27 cellular contexts compared by ENCODE assay signal in genomic region chr9:124066783-124067563, GRCh38. TPM values are rescaled to one million over a fixed set of nuclear protein-coding genes. Genes with fewer than 3 reads are reported as not detected.
A peak's percentile ranks its signal among the peaks of the same experiment; 100 is the strongest.
DNase-seq lines count a peak whose midpoint lies in the region; ATAC-seq, FAIRE-seq and TF ChIP-seq lines count a peak whose summit lies in the region.
"Had no signal": no experiment of that assay in that cellular context is flagged by ENCODE, and none has a peak within 500 bp of the region (broad histone marks: within the 10 kb centered on the region; RNA-seq: fewer than 3 reads in every experiment).

No MANE protein-coding gene starts in this region.

- no peaks in the 10 kb centered on the region for H3K9me2 ChIP-seq in PC-3 (replicated peaks; ENCODE audit: low read length)

- no peak overlapping the region for H3K9ac ChIP-seq in PC-3 (ENCODE audit: low read length)
- H3K9ac ChIP-seq: BLaER1 treated with 17β-estradiol and CSF1 and Interleukin-3, amounts not matched to agents 10 nM and 100 nM had no signal

- intact Hi-C loops in PC-3 (cut with micrococcal nuclease): no loop called here

- TF ChIP-seq CTCF in A549 (IDR thresholded peaks at IDR 0.05) (no peak), PC-3 (conservative IDR thresholded peaks at IDR 0.05; ENCODE audit: low read depth, low read length) (no peak), foreskin keratinocyte (conservative IDR thresholded peaks at IDR 0.05) (no peak)

- no peak overlapping the region for H3K4me2 ChIP-seq in A549
- H3K4me2 ChIP-seq in PC-3 (ENCODE audit: low read length): no peak overlapping the region
- H3K4me2 ChIP-seq: BLaER1 treated with 17β-estradiol and CSF1 and Interleukin-3, amounts not matched to agents 10 nM and 100 nM; PC-9 had no signal

- no peaks in the 10 kb centered on the region for H3K79me2 ChIP-seq in PC-3 (ENCODE audit: low read length)

- 65% methylated on average over 13 of the region's 13 CpGs for WGBS in A549 (ENCODE audit: missing lambda C conversion rate)

- no peaks in the 10 kb centered on the region for H3K4me1 ChIP-seq in A549
- no peaks in the 10 kb centered on the region for H3K4me1 ChIP-seq in PC-3 (ENCODE audit: insufficient read depth, low read length)
- no peaks in the 10 kb centered on the region for H3K4me1 ChIP-seq in foreskin keratinocyte
- H3K4me1 ChIP-seq: BLaER1 treated with 17β-estradiol and CSF1 and Interleukin-3, amounts not matched to agents 10 nM and 100 nM; HAP-1; SJSA1 had no signal

- H3K4me3 ChIP-seq in A549 (no peak overlapping the region), PC-3 (ENCODE audit: low read length) (no peak overlapping the region)
- H3K4me3 ChIP-seq: BLaER1 treated with 17β-estradiol and CSF1 and Interleukin-3, amounts not matched to agents 10 nM and 100 nM; HAP-1; PC-9; SJSA1 had no signal

- no peak for FAIRE-seq in A549 (lab: Jason Lieb, UNC)
- FAIRE-seq: G401.6 had no signal

- ATAC-seq in A549 (no peak), PC-3 (no peak), foreskin keratinocyte (peak; percentile 62), GM19324 (IDR thresholded peaks at IDR 0.05; ENCODE audit: low FRiP score, unreplicated experiment) (no peak)

- no peak for DNase-seq in A549 (ENCODE audit: low read depth in 1 of 2, low spot score in 1 of 2)
- DNase-seq in PC-3: peak; percentile 14
- peak; percentile 51 for DNase-seq in astrocyte of the hippocampus (ENCODE audit: low read depth, low spot score)
- DNase-seq in foreskin keratinocyte: peak in 1 of 2 donors; percentile 83
- no peak for DNase-seq in DMS114 treated with DMSO at 0.1 percent for 48 hours (lab: John Stamatoyannopoulos, UW; ENCODE audit: unreplicated experiment)
- DNase-seq in islet precursor cell: no peak
- DNase-seq in GM19240 (ENCODE audit: insufficient read length, low spot score): no peak
- DNase-seq: 8988T; CD4-positive, alpha-beta T cell; COR-L47; GOT3; KBM-7; NCI-H2029; NCI-H446 treated with DMSO at 0.1 percent for 48 hours; NCI-H526; NCI-H82; NK-92 treated with Interleukin-12 subunit alpha and Interleukin-12 subunit beta, amount 100 ng/mL, for 24 hours; PC-9; Right ventricle myocardium superior; RPMI8226 had no signal

- no peak overlapping the region for H2AFZ ChIP-seq in PC-3 (ENCODE audit: low read length)
- H2AFZ ChIP-seq: PC-9 had no signal

- POLR2A ChIA-PET in A549 (lab: Yijun Ruan, JAX) (no interaction called here), PC-3 (lab: Charles Lee; ENCODE audit: unreplicated experiment) (no interaction called here)

- no peak overlapping the region for H3K27ac ChIP-seq in A549
- H3K27ac ChIP-seq in PC-3 (ENCODE audit: low read length): no peak overlapping the region
- H3K27ac ChIP-seq in foreskin keratinocyte: no peak overlapping the region
- H3K27ac ChIP-seq: BLaER1 treated with 17β-estradiol and CSF1 and Interleukin-3, amounts not matched to agents 10 nM and 100 nM; PC-9; SJSA1 had no signal

- no peaks in the 10 kb centered on the region for H3K36me3 ChIP-seq in PC-3 (ENCODE audit: low read depth, low read length)
- H3K36me3 ChIP-seq: BLaER1 treated with 17β-estradiol and CSF1 and Interleukin-3, amounts not matched to agents 10 nM and 100 nM; HAP-1; SJSA1 had no signal

- no peaks in the 10 kb centered on the region for H3F3A ChIP-seq in PC-3 (ENCODE audit: low read length, unreplicated experiment)

- H4K20me1 ChIP-seq in PC-3 (ENCODE audit: low read length): no peaks in the 10 kb centered on the region
- H4K20me1 ChIP-seq: BLaER1 treated with 17β-estradiol and CSF1 and Interleukin-3, amounts not matched to agents 10 nM and 100 nM had no signal

- CTCF ChIA-PET in A549 (lab: Yijun Ruan, JAX): no interaction called here
- CTCF ChIA-PET in PC-3 (lab: Charles Lee): no interaction called here

- TF ChIP-seq EP300 in A549 (IDR thresholded peaks at IDR 0.05): no peak

- H3K9me3 ChIP-seq in A549: peaks cover 11% of the 10 kb centered on the region
- H3K9me3 ChIP-seq in PC-3 (ENCODE audit: low read length): no peaks in the 10 kb centered on the region
- H3K9me3 ChIP-seq: SJSA1 had no signal

- TF ChIP-seq RAD21 in A549 (conservative IDR thresholded peaks at IDR 0.05 in 1 of 2, IDR thresholded peaks at IDR 0.05 in 1 of 2): no peak

- BruUV-seq in PC-3 (replicated peaks; lab: Mats Ljungman, UMichigan): no TSS peak

- no peak for TF ChIP-seq POLR2A in A549 (IDR thresholded peaks at IDR 0.05; ENCODE audit: low read length)

- H3K27me3 ChIP-seq in PC-3 (ENCODE audit: low read length) (no peaks in the 10 kb centered on the region), foreskin keratinocyte (no peaks in the 10 kb centered on the region)
- H3K27me3 ChIP-seq: BLaER1 treated with 17β-estradiol and CSF1 and Interleukin-3, amounts not matched to agents 10 nM and 100 nM; SJSA1 had no signal

TF ChIP-seq in A549, 52 proteins besides CTCF, POLR2A, EP300 and RAD21:
- TF ChIP-seq JUNB (IDR thresholded peaks at IDR 0.05) (no peak), MAFK (IDR thresholded peaks at IDR 0.05; ENCODE audit: partially characterized antibody) (peak; percentile 63)

RNA-seq across cellular contexts. Expression of gene LHX2, which starts 55.4 kb away (rescaled TPM):
- 2.4 and 2.9 TPM in 2 replicates for polyA plus RNA-seq in A549 (2011; rRNA removed)
- 8.7 and 11.5 TPM in 2 replicates for polyA plus RNA-seq in A549 (2012; cell fraction: cytosol; rRNA removed)
- 11.0 and 12.4 TPM in 2 replicates for polyA plus RNA-seq in A549 (2012; cell fraction: nucleus; rRNA removed)
- 4.1 to 4.6 TPM (median 4.4 TPM) in 3 replicates for polyA plus RNA-seq in A549 (2017; fragmentation: RNase III; extraction: RNeasy Plus Mini Kit Qiagen cat#74134 plus additional on column Dnase treatment)
- 2.0 and 4.1 TPM in 2 replicates for polyA minus RNA-seq in A549 (2011; rRNA and poly(A)+ RNA removed)
- total RNA-seq in PC-3 (2014; rRNA removed): 1.1 TPM in 2 replicates
- total RNA-seq in foreskin keratinocyte: not detected in 2 replicates
- not detected in 2 replicates for polyA plus RNA-seq in foreskin keratinocyte
- total RNA-seq: HT-29, Right ventricle myocardium superior had no signal
- polyA plus RNA-seq: AG04450 had no signal

Comparison
In these comparisons a context has a peak if more than half of its experiments do, and no peak if none do; other contexts are left out.
1. DNase-seq: peak in PC-3 (single experiment) and astrocyte of the hippocampus (single experiment); none in A549 (0 of 2), DMS114 treated with DMSO at 0.1 percent for 48 hours (single experiment), islet precursor cell (single experiment) and GM19240 (single experiment).